ENCODE assay signal across 7 cellular contexts in the genomic region with DNA sequence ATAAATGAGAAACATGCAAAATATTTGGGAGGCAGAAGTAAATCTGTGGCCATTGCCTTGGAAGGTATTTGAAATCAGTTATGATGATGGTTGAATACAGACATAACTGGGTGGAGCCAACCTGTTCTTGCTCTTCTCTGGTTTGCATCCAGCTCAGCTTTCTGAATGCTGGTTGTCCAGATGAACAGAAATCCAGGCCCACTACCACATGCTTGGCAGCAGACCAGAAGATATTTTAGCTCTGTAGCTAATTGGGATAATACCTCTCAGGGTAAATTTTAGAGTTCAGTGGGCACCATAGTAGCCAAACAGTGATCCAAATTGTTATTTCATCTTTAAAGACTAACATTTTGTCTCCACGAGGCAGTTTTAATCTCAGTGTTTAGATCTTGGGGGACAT.
"Had no signal": no experiment of that assay in that cellular context is flagged by ENCODE, and none has a peak within 500 bp of the region (broad histone marks: within the 10 kb centered on the region; RNA-seq: fewer than 3 reads in every experiment).

No MANE protein-coding gene starts in this region.

- DNase-seq: H9, HCEC 1CT, IMR-90 had no signal

- H3K4me3 ChIP-seq: GM23338 had no signal

- FAIRE-seq: H1, H54, HTR-8/SVneo had no signal
